ENCODE assay signal across 1 cellular context in genomic region chr2:10022464-10022863, GRCh38.
TF ChIP-seq lines count a peak whose summit lies in the region.

No MANE protein-coding gene starts in this region.

TF ChIP-seq in GM12878, 131 proteins besides CTCF, POLR2A, EP300 and RAD21 (continued from another document):
- TF ChIP-seq SUPT20H (IDR thresholded peaks at IDR 0.05; ENCODE audit: borderline replicate concordance, control insufficient read depth, low read depth, low read length): no peak
- TF ChIP-seq E2F8 (IDR thresholded peaks at IDR 0.05; ENCODE audit: low read depth, partially characterized antibody): no peak
TF ChIP-seq in GM12878: peak in this region for 0.
